12 cellular contexts compared by ENCODE assay signal in genomic region chr15:73688455-73688854, GRCh38. TPM values are rescaled to one million over a fixed set of nuclear protein-coding genes. Genes with fewer than 3 reads are reported as not detected.
DNase-seq lines count a peak whose midpoint lies in the region; ATAC-seq and TF ChIP-seq lines count a peak whose summit lies in the region.
"Had no signal": no experiment of that assay in that cellular context is flagged by ENCODE, and none has a peak within 500 bp of the region (broad histone marks: within the 10 kb centered on the region; RNA-seq: fewer than 3 reads in every experiment).

No MANE protein-coding gene starts in this region.

- H2AFZ ChIP-seq in HCT116 (ENCODE audit: low read depth, low read length, poor library complexity, severe bottlenecking) (no peak overlapping the region), smooth muscle cell (ENCODE audit: low read depth) (no peak overlapping the region)

- no peak overlapping the region for H3K9ac ChIP-seq in HCT116 (ENCODE audit: low read length)
- H3K9ac ChIP-seq in smooth muscle cell (ENCODE audit: low read depth): peak overlapping the region; percentile 33

- H4K20me1 ChIP-seq in HCT116 (ENCODE audit: insufficient read depth) (no peaks in the 10 kb centered on the region), smooth muscle cell (ENCODE audit: low read depth) (peaks cover 79% of the 10 kb centered on the region)

- no TSS peak for BruUV-seq in HCT116 (replicated peaks; lab: Mats Ljungman, UMichigan)

- H3K27ac ChIP-seq in HCT116 (ENCODE audit: low read depth, low read length): no peak overlapping the region
- H3K27ac ChIP-seq in adrenal gland: peak overlapping the region; percentile 75 to 97 (median 93)
- peak overlapping the region; percentile 93 for H3K27ac ChIP-seq in smooth muscle cell (ENCODE audit: low read depth)
- no peak overlapping the region for H3K27ac ChIP-seq in foreskin keratinocyte

- CTCF ChIA-PET in HCT116 (lab: Charles Lee): interaction anchor here (1.6 kb wide), 1 partner anchor 52 kb away, joined by 5 read pairs; no protein-coding TSS in a partner anchor

- no peaks in the 10 kb centered on the region for H3K9me2 ChIP-seq in HCT116 (ENCODE audit: insufficient read depth)

- intact Hi-C loops in HCT116 (cut with micrococcal nuclease) (no loop called here), adrenal gland (cut with DNase I) (no loop called here)

- no peak for TF ChIP-seq CTCF in HCT116 (IDR thresholded peaks at IDR 0.05 in 2 of 3, conservative IDR thresholded peaks at IDR 0.05 in 1 of 3; ENCODE audit: borderline replicate concordance in 1 of 3, insufficient read depth in 1 of 3, low read depth in 2 of 3, low read length in 2 of 3)
- TF ChIP-seq CTCF in adrenal gland (IDR thresholded peaks at IDR 0.05): no peak
- no peak for TF ChIP-seq CTCF in fibroblast of the aortic adventitia (IDR thresholded peaks at IDR 0.05; ENCODE audit: insufficient read depth, low read length)
- no peak for TF ChIP-seq CTCF in smooth muscle cell (IDR thresholded peaks at IDR 0.05; ENCODE audit: borderline replicate concordance, insufficient read depth, poor library complexity, severe bottlenecking)
- no peak for TF ChIP-seq CTCF in foreskin keratinocyte (conservative IDR thresholded peaks at IDR 0.05)

- RAD21 ChIA-PET in HCT116 (lab: Charles Lee; ENCODE audit: low non-redundant PET in 1 of 2, low total read pairs in 2 of 2, uncharacterized antibody in 2 of 2, unreplicated experiment in 2 of 2): interaction anchor here in 1 of 2 experiments (1.0 kb wide), 1 partner anchor 52 kb away, joined by 3 read pairs; no protein-coding TSS in a partner anchor

- no peak for TF ChIP-seq POLR2A in HCT116 (IDR thresholded peaks at IDR 0.05; ENCODE audit: borderline replicate concordance, extremely low read depth, insufficient read depth, insufficient read length)
- peak in 1 of 2 donors; percentile 62 for TF ChIP-seq POLR2A in adrenal gland (IDR thresholded peaks at IDR 0.05)

- 67 to 71% (median 67%) methylated on average over 5 to 6 of the region's 6 CpGs for WGBS in adrenal gland, 4 donors
- 64% methylated on average over 6 of the region's 6 CpGs for WGBS in smooth muscle cell (ENCODE audit: low lambda C conversion rate)

- no peak for DNase-seq in HCT116 (ENCODE audit: low read depth, low spot score)
- DNase-seq in adrenal gland: peak; percentile 70 to 90 (median 86)
- DNase-seq in fibroblast of the aortic adventitia (ENCODE audit: low read depth): peak; percentile 38
- no peak for DNase-seq in smooth muscle cell (lab: John Stamatoyannopoulos, UW; ENCODE audit: unreplicated experiment)
- DNase-seq in foreskin keratinocyte: no peak
- DNase-seq in NCI-H2029 treated with DMSO at 0.1 percent for 48 hours (lab: John Stamatoyannopoulos, UW): no peak
- DNase-seq: activated naive CD4-positive, alpha-beta T cell treated with anti-CD3 and anti-CD28 coated beads, Interleukin-2, amount 50 U/mL, for 16 hours; CD8-positive, alpha-beta memory T cell; immature natural killer cell; NCI-H2171 treated with DMSO at 0.1 percent for 48 hours; T-helper 2 cell had no signal

- H3K79me2 ChIP-seq in HCT116 (ENCODE audit: insufficient read depth, low read length) (peaks cover 82% of the 10 kb centered on the region), smooth muscle cell (ENCODE audit: low read depth) (peaks cover 91% of the 10 kb centered on the region)

- H3K27me3 ChIP-seq in HCT116 (ENCODE audit: insufficient read depth, low read length) (no peaks in the 10 kb centered on the region), adrenal gland (no peaks in the 10 kb centered on the region), smooth muscle cell (ENCODE audit: low read depth) (no peaks in the 10 kb centered on the region), foreskin keratinocyte (no peaks in the 10 kb centered on the region)

- TF ChIP-seq RAD21 in HCT116 (IDR thresholded peaks at IDR 0.05; ENCODE audit: low read depth): no peak

- H3K4me2 ChIP-seq in HCT116 (ENCODE audit: low read length) (peak overlapping the region; percentile 34; the same call in 1 of the 2 replicates), smooth muscle cell (peak overlapping the region; percentile 77)

- no peak for ATAC-seq in HCT116
- no peak for ATAC-seq in foreskin keratinocyte
- no peak for ATAC-seq in HG02623 (IDR thresholded peaks at IDR 0.05; ENCODE audit: unreplicated experiment)

- peaks cover 27 to 69% of the 10 kb centered on the region in 2 experiments for H3K4me1 ChIP-seq in HCT116 (ENCODE audit: control insufficient read depth in 1 of 2, insufficient read depth in 2 of 2, low read length in 2 of 2)
- H3K4me1 ChIP-seq in adrenal gland (replicated peaks in 1 of 2): peaks cover 63 to 68% of the 10 kb centered on the region in 2 donors
- peaks cover 51% of the 10 kb centered on the region for H3K4me1 ChIP-seq in smooth muscle cell (ENCODE audit: low read depth)
- peaks cover 39% of the 10 kb centered on the region for H3K4me1 ChIP-seq in foreskin keratinocyte

- POLR2A ChIA-PET in HCT116 (lab: Charles Lee): no interaction called here

- H3K4me3 ChIP-seq in HCT116 (replicated peaks in 1 of 2; ENCODE audit: low read depth in 1 of 2, low read length in 2 of 2) (no peak overlapping the region), adrenal gland (no peak overlapping the region), fibroblast of the aortic adventitia (ENCODE audit: low read depth, low read length) (no peak overlapping the region), smooth muscle cell (no peak overlapping the region)

- H3K36me3 ChIP-seq in HCT116 (ENCODE audit: control insufficient read depth in 1 of 2, insufficient read depth in 2 of 2, low read length in 2 of 2) (no peaks in the 10 kb centered on the region), adrenal gland (replicated peaks in 1 of 2) (no peaks in the 10 kb centered on the region), smooth muscle cell (ENCODE audit: low read depth) (no peaks in the 10 kb centered on the region)

- H3K9me3 ChIP-seq in HCT116 (ENCODE audit: control insufficient read depth in 1 of 2, insufficient read depth in 1 of 2, low read depth in 1 of 2, low read length in 2 of 2) (no peaks in the 10 kb centered on the region), adrenal gland (replicated peaks in 1 of 3) (no peaks in the 10 kb centered on the region), smooth muscle cell (replicated peaks; ENCODE audit: low read depth) (no peaks in the 10 kb centered on the region)

- H3F3A ChIP-seq in smooth muscle cell (ENCODE audit: low read depth): peaks cover 48% of the 10 kb centered on the region

TF ChIP-seq in HCT116, 20 proteins besides CTCF, POLR2A, EP300 and RAD21:
- no peak for TF ChIP-seq SIN3A (IDR thresholded peaks at IDR 0.05; ENCODE audit: low read depth)
- no peak for TF ChIP-seq ZNF274 (IDR thresholded peaks at IDR 0.05; ENCODE audit: low read depth, low read length)
- TF ChIP-seq CBX3 (IDR thresholded peaks at IDR 0.05; ENCODE audit: low read depth): no peak
- TF ChIP-seq, protein P1, sequence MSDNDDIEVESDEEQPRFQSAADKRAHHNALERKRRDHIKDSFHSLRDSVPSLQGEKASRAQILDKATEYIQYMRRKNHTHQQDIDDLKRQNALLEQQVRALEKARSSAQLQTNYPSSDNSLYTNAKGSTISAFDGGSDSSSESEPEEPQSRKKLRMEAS (IDR thresholded peaks at IDR 0.05): no peak
- TF ChIP-seq YY1 (IDR thresholded peaks at IDR 0.05; ENCODE audit: extremely low read depth, insufficient replicate concordance, low read depth, low read length): no peak
- TF ChIP-seq SP1 (IDR thresholded peaks at IDR 0.05; ENCODE audit: low read depth): no peak
- TF ChIP-seq CEBPB (IDR thresholded peaks at IDR 0.05; ENCODE audit: low read depth): no peak
- no peak for TF ChIP-seq REST (IDR thresholded peaks at IDR 0.05; ENCODE audit: low read depth)
- TF ChIP-seq ZFX (IDR thresholded peaks at IDR 0.05): no peak

RNA-seq across cellular contexts. Expression of gene CD276, which starts 4.3 kb away (rescaled TPM):
- total RNA-seq in HCT116 (2021; ENCODE audit: unreplicated experiment) (75.4 TPM), adrenal gland (100 to 1,000 TPM in 4 of 8 donors, 10 to 100 TPM in 4; 68.4 to 147 (median 98.2) TPM), fibroblast of the aortic adventitia (ENCODE audit: low replicate concordance) (87.3 and 121 TPM in 2 replicates), smooth muscle cell (139 and 144 TPM in 2 replicates), foreskin keratinocyte (107 and 126 TPM in 2 replicates)
- 75.6 and 102 TPM in 2 replicates for polyA plus RNA-seq in HCT116 (2012)
- polyA plus RNA-seq in adrenal gland (10 to 100 TPM; 53.4 to 100.0 (median 78.7) TPM), smooth muscle cell (257 and 312 TPM in 2 replicates), foreskin keratinocyte (118 and 129 TPM in 2 replicates)
- polyA plus RNA-seq: CD8-positive, alpha-beta memory T cell; immature natural killer cell had no signal

RNA-seq across cellular contexts. Expression of gene NPTN, which starts 55.3 kb away (rescaled TPM):
- total RNA-seq in HCT116 (2021; ENCODE audit: unreplicated experiment): 90.9 TPM
- polyA plus RNA-seq in HCT116 (2012): 95.1 and 111 TPM in 2 replicates
- 100 to 1,000 TPM; 100 to 197 (median 127) TPM for total RNA-seq in adrenal gland
- 100 to 1,000 TPM in 1 of 3 donors, 10 to 100 TPM in 2; 26.5 to 169 (median 28.7) TPM for polyA plus RNA-seq in adrenal gland
- total RNA-seq in fibroblast of the aortic adventitia (ENCODE audit: low replicate concordance): 55.4 and 72.6 TPM in 2 replicates
- total RNA-seq in smooth muscle cell: 189 and 215 TPM in 2 replicates
- 153 TPM in 2 replicates for polyA plus RNA-seq in smooth muscle cell
- total RNA-seq in foreskin keratinocyte: 174 and 184 TPM in 2 replicates
- 65.2 and 89.3 TPM in 2 replicates for polyA plus RNA-seq in foreskin keratinocyte

Comparison
In these comparisons a context has a peak if more than half of its experiments do, and no peak if none do; other contexts are left out.
1. DNase-seq: peak in adrenal gland (7 of 7) and fibroblast of the aortic adventitia (single experiment); none in HCT116 (single experiment), smooth muscle cell (single experiment), foreskin keratinocyte (0 of 2) and NCI-H2029 treated with DMSO at 0.1 percent for 48 hours (single experiment).
2. H3K27ac ChIP-seq: peak in adrenal gland (5 of 5) and smooth muscle cell (single experiment); none in HCT116 (single experiment) and foreskin keratinocyte (single experiment).